Comparison of ENCODE assay signal across 1 cellular context in the genomic region with DNA sequence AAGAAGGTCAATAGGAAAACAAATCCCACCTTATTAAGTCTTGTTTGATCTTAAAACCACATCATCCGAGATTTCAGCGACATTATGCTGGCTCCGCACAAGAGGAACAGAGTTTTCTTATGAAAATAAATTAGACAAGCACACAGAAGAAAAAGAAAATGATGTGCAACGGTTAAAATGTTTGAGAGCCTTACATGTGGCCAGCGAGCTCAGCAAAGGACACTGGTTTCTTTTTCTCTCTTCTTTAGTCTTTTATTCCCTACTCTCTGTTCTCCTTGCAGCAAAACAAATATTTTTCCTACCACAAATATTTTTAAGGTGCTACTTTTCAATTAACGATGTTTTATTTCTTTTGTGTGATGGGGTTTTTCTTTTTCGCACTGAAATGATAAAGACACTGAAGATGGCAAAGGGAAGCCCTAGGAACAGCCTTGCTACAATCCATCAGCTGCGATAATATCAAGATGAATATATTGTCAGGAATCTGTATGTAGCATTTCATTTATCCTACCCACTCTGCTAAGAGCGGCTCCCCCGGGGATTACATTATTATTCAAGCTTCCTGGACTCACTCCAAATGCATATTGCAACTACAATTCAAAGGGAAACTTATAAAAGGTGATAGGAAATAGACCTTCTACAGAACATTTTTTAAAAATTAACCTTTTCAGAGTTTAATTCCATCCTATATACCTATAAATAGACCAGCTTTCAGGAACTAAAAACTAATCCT.
TF ChIP-seq lines count a peak whose summit lies in the region.

No MANE protein-coding gene starts in this region.

TF ChIP-seq in GM23338, 12 proteins besides CTCF, POLR2A, EP300 and RAD21 (continued from another document):
- TF ChIP-seq ZNF462 (CRISPR knock-in tag; IDR thresholded peaks at IDR 0.05) (no peak), NANOG (IDR thresholded peaks at IDR 0.05; ENCODE audit: borderline replicate concordance) (no peak), ZNF114 (CRISPR knock-in tag; IDR thresholded peaks at IDR 0.05) (no peak), STAT1 (IDR thresholded peaks at IDR 0.05; ENCODE audit: unreplicated experiment) (no peak), EZH2 (IDR thresholded peaks at IDR 0.05; ENCODE audit: low read depth, unreplicated experiment) (no peak), ZNF331 (CRISPR knock-in tag; IDR thresholded peaks at IDR 0.05; ENCODE audit: low read depth) (no peak)
